Comparison of ENCODE assay signal across 8 cellular contexts in the genomic region with DNA sequence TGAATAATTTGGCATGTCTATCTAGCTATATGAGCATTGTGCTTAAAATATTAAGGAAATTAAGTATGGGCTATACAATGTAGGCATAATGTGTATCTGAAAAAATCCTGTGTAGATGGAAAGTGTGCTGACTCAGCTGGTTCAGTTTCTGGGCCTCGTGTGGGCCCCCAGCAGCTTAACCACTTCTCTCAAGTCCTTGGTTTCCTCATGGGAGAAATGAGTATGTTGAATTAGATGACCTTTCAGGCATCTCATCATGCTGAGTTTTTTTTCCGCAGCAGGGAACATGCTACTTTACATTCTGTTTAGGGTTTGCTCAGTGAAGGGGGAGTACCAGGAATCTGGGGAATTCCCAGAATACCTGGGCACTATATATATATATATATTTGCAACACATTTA. TPM values are rescaled to one million over a fixed set of nuclear protein-coding genes. Genes with fewer than 3 reads are reported as not detected.
DNase-seq lines count a peak whose midpoint lies in the region; ATAC-seq and TF ChIP-seq lines count a peak whose summit lies in the region.

No MANE protein-coding gene starts in this region.

- intact Hi-C loops in esophagus squamous epithelium (cut with DNase I) = no loop called here

- TF ChIP-seq POLR2A in Peyer's patch (IDR thresholded peaks at IDR 0.05) (no peak), esophagus squamous epithelium (IDR thresholded peaks at IDR 0.05) (no peak)

- H3K27ac Mint-ChIP-seq in naive thymus-derived CD8-positive, alpha-beta T cell = peak overlapping the region; percentile 90 to 98 (median 96)

- DNase-seq in Peyer's patch = peak in 1 of 3 donors; percentile 26
- no peak for DNase-seq in naive thymus-derived CD8-positive, alpha-beta T cell
- DNase-seq in DMS153 (lab: John Stamatoyannopoulos, UW) = no peak
- no peak for DNase-seq in esophagus squamous epithelium (lab: John Stamatoyannopoulos, UW)
- no peak for DNase-seq in kidney tubule cell (ENCODE audit: low spot score)
- no peak for DNase-seq in HAP-1 (ENCODE audit: low spot score in 2 of 2)

- in situ Hi-C loops in HAP-1 (cut with MboI; ENCODE audit: low sequenced_read_pairs) = no loop called here

- POLR2A ChIA-PET in naive thymus-derived CD8-positive, alpha-beta T cell (lab: Charles Lee) = interaction anchor here (0.5 to 17.3 kb wide), 17 partner anchors 7 to 94 kb away, joined by 3 to 376 read pairs (median 6); partner anchors contain the start of gene RHOH

- H3K4me1 Mint-ChIP-seq in naive thymus-derived CD8-positive, alpha-beta T cell = peaks cover 50 to 96% (median 88%) of the 10 kb centered on the region in 4 donors

- H3K27me3 ChIP-seq in Peyer's patch = no peaks in the 10 kb centered on the region
- H3K27me3 ChIP-seq in esophagus squamous epithelium = no peaks in the 10 kb centered on the region
- H3K27me3 ChIP-seq in HAP-1 (ENCODE audit: low read depth) = no peaks in the 10 kb centered on the region

- H3K36me3 Mint-ChIP-seq in naive thymus-derived CD8-positive, alpha-beta T cell = peaks cover 8 to 84% (median 44%) of the 10 kb centered on the region in 3 donors

- H3K4me3 Mint-ChIP-seq in naive thymus-derived CD8-positive, alpha-beta T cell = peak overlapping the region; percentile 66 to 90 (median 84)

- TF ChIP-seq CTCF in Peyer's patch (IDR thresholded peaks at IDR 0.05) (no peak), esophagus squamous epithelium (IDR thresholded peaks at IDR 0.05) (no peak)

- H3K9me3 ChIP-seq in Peyer's patch (no peaks in the 10 kb centered on the region), esophagus squamous epithelium (no peaks in the 10 kb centered on the region), HAP-1 (no peaks in the 10 kb centered on the region)

- peak overlapping the region; percentile 28 to 72 (median 34) for H3K27ac ChIP-seq in Peyer's patch
- no peak overlapping the region for H3K27ac ChIP-seq in esophagus squamous epithelium

- WGBS in esophagus squamous epithelium, 2 donors = 36 to 59% methylated on average over 2 of the region's 2 CpGs

- H3K9me3 Mint-ChIP-seq in naive thymus-derived CD8-positive, alpha-beta T cell = no peaks in the 10 kb centered on the region

- ATAC-seq in GM18867 (IDR thresholded peaks at IDR 0.05; ENCODE audit: unreplicated experiment) (peak; percentile 58), HG02642 (IDR thresholded peaks at IDR 0.05; ENCODE audit: poor library complexity, unreplicated experiment) (peak; percentile 55)
- ATAC-seq in naive thymus-derived CD8-positive, alpha-beta T cell = no peak

- peaks cover 0 to 14% (median 0%) of the 10 kb centered on the region in 4 donors for H3K4me1 ChIP-seq in Peyer's patch
- H3K4me1 ChIP-seq in esophagus squamous epithelium = no peaks in the 10 kb centered on the region
- no peaks in the 10 kb centered on the region for H3K4me1 ChIP-seq in HAP-1

- H3K36me3 ChIP-seq in Peyer's patch (no peaks in the 10 kb centered on the region), esophagus squamous epithelium (no peaks in the 10 kb centered on the region), HAP-1 (replicated peaks) (no peaks in the 10 kb centered on the region)

- H3K27me3 Mint-ChIP-seq in naive thymus-derived CD8-positive, alpha-beta T cell = no peaks in the 10 kb centered on the region

- H3K4me3 ChIP-seq in Peyer's patch (no peak overlapping the region), esophagus squamous epithelium (no peak overlapping the region), HAP-1 (no peak overlapping the region)

RNA-seq across cellular contexts. Expression of gene RHOH, which starts 30.5 kb away (rescaled TPM):
- total RNA-seq in Peyer's patch = 10 to 100 TPM in 2 of 4 donors, 1 to 10 TPM in 2; 3.0 to 46.2 (median 9.8) TPM
- total RNA-seq in naive thymus-derived CD8-positive, alpha-beta T cell = 100 to 1,000 TPM; 233 to 249 TPM
- 100 to 1,000 TPM; 328 to 416 (median 383) TPM for polyA plus RNA-seq in naive thymus-derived CD8-positive, alpha-beta T cell
- total RNA-seq in esophagus squamous epithelium = 1 to 10 TPM in 3 of 4 donors, under 1 TPM in 1; 0.79 to 5.0 (median 2.2) TPM

Comparison
In these comparisons a context has a peak if more than half of its experiments do, and no peak if none do; other contexts are left out.
1. ATAC-seq: peak in GM18867 (single experiment) and HG02642 (single experiment); none in naive thymus-derived CD8-positive, alpha-beta T cell (0 of 2).
2. H3K27ac ChIP-seq: peak in Peyer's patch (4 of 4); none in esophagus squamous epithelium (0 of 4).
3. RNA of gene RHOH, which starts 30.5 kb away (total RNA-seq): 233 to 249 TPM in naive thymus-derived CD8-positive, alpha-beta T cell; 3.0 to 46.2 TPM in Peyer's patch and 0.79 to 5.0 TPM in esophagus squamous epithelium; every median in the first group is over 4 times any median in the second.